In the genomic region with DNA sequence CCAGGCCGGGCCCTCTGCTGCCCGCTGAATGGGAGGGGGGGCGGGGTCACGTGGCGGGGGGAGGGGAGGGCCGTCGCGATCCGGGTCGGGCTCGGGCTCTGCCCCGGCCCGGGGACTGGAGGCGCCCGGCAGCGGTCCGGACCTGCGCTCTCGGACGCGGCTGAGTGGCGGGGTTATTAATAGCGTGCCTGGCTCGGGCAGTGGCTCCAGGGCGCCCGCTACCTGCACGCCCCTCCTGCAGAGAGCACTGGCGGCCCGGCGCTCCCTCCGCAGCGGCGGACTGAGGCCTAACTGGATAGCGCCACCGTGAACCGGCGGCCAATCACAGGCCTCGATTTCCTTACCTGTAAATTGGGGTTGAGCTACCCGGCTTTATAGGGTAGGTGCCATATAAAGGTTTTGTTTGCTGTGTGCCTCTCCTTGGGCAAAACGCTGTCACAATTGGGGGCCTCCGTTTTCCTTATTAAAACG, we compare ENCODE assay signal across 8 cellular contexts.
A peak's percentile ranks its signal among the peaks of the same experiment; 100 is the strongest.
DNase-seq lines count a peak whose midpoint lies in the region; ATAC-seq, FAIRE-seq and TF ChIP-seq lines count a peak whose summit lies in the region.

No MANE protein-coding gene starts in this region.

- ATAC-seq in HG02884 (IDR thresholded peaks at IDR 0.05; ENCODE audit: unreplicated experiment) = no peak

- no peak for FAIRE-seq in HTR-8/SVneo (lab: Jason Lieb, UNC)

- WGBS in iPS DF 6.9 (ENCODE audit: insufficient coverage, insufficient read length) = no CpG with 5 or more reads among the region's 42 CpGs

- H3K27me3 ChIP-seq in iPS DF 6.9 (ENCODE audit: control insufficient read depth, insufficient read depth, low read length) = no peaks in the 10 kb centered on the region

- H3K4me3 ChIP-seq in AG10803 (ENCODE audit: low read length) = peak overlapping the region; percentile 48
- H3K4me3 ChIP-seq in iPS DF 6.9 (ENCODE audit: low read length) = peak overlapping the region; percentile 53; the same call in 1 of the 2 replicates
- H3K4me3 ChIP-seq in skeletal muscle cell (ENCODE audit: low read depth, low read length) = peak overlapping the region; percentile 27

- TF ChIP-seq CTCF in AG10803 (conservative IDR thresholded peaks at IDR 0.05; ENCODE audit: low read length) = no peak

- no peak overlapping the region for H3K27ac ChIP-seq in iPS DF 6.9 (ENCODE audit: low read length)

- no peak for DNase-seq in AG10803 (ENCODE audit: low read depth)
- peak; percentile 39 for DNase-seq in HCEC 1CT
- peak; percentile 76 for DNase-seq in astrocyte of the hippocampus (ENCODE audit: low read depth, low spot score)
- no peak for DNase-seq in iPS DF 6.9 (ENCODE audit: low read depth, low spot score)
- no peak for DNase-seq in skeletal muscle cell (ENCODE audit: low read depth)
- no peak for DNase-seq in SKM-1 treated with dmso at 0.1 percent for 144 hours (lab: John Stamatoyannopoulos, UW; ENCODE audit: unreplicated experiment)
- DNase-seq in HTR-8/SVneo (ENCODE audit: insufficient read length, low spot score) = no peak

- H3K9me3 ChIP-seq in iPS DF 6.9 (ENCODE audit: control insufficient read depth, insufficient read depth, low read length) = no peaks in the 10 kb centered on the region

- H3K4me1 ChIP-seq in iPS DF 6.9 (ENCODE audit: control insufficient read depth, insufficient read depth, low read length) = peaks cover 24% of the 10 kb centered on the region

- H3K36me3 ChIP-seq in iPS DF 6.9 (ENCODE audit: control insufficient read depth, insufficient read depth, low read length) = no peaks in the 10 kb centered on the region

Comparison
In these comparisons a context has a peak if more than half of its experiments do, and no peak if none do; other contexts are left out.
1. DNase-seq: peak in HCEC 1CT (single experiment) and astrocyte of the hippocampus (single experiment); none in AG10803 (single experiment), iPS DF 6.9 (single experiment), skeletal muscle cell (single experiment), SKM-1 treated with dmso at 0.1 percent for 144 hours (single experiment) and HTR-8/SVneo (single experiment).
2. Peak in every context shown above with its lines, with median percentiles within 50 percentile points of each other: H3K4me3 ChIP-seq.